19 cellular contexts compared by ENCODE assay signal in genomic region chr1:109394591-109395281, GRCh38. TPM values are rescaled to one million over a fixed set of nuclear protein-coding genes. Genes with fewer than 3 reads are reported as not detected.
DNase-seq lines count a peak whose midpoint lies in the region; ATAC-seq and TF ChIP-seq lines count a peak whose summit lies in the region.
"Had no signal": no experiment of that assay in that cellular context is flagged by ENCODE, and none has a peak within 500 bp of the region (broad histone marks: within the 10 kb centered on the region; RNA-seq: fewer than 3 reads in every experiment).

No MANE protein-coding gene starts in this region.

- peak overlapping the region; percentile 93 for H3K9ac ChIP-seq in adipocyte (ENCODE audit: low read length)

- CTCF ChIA-PET in activated CD4-positive, alpha-beta T cell treated with anti-CD3 and anti-CD28 coated beads, Interleukin-2, amount 10 ng/mL, durations not matched to agents 7 days and 5 days (lab: Charles Lee), result no interaction called here
- CTCF ChIA-PET in A673 (lab: Charles Lee), result no interaction called here

- BruUV-seq in A673 (replicated peaks; lab: Mats Ljungman, UMichigan), result no TSS peak

- peak overlapping the region; percentile 84 for H3K27ac Mint-ChIP-seq in osteocyte (ENCODE audit: unreplicated experiment)
- H3K27ac Mint-ChIP-seq in activated CD4-positive, alpha-beta T cell treated with anti-CD3 and anti-CD28 coated beads, Interleukin-2, amount 10 ng/mL, durations not matched to agents 7 days and 5 days, result no peak overlapping the region
- H3K27ac Mint-ChIP-seq: activated CD4-positive, alpha-beta T cell treated with anti-CD3 and anti-CD28 coated beads for 36 hours; activated T-cell treated with anti-CD3 and anti-CD28 coated beads, Interleukin-2, amount 50 U/mL, for 24 hours; CD4-positive, CD25-positive, alpha-beta regulatory T cell; T-helper 17 cell had no signal

- H3K27me3 ChIP-seq in adipocyte (replicated peaks; ENCODE audit: control insufficient read depth, insufficient read depth, low read length), result no peaks in the 10 kb centered on the region
- peaks cover 0 to 8% (median 0%) of the 10 kb centered on the region in 4 donors for H3K27me3 ChIP-seq in esophagus squamous epithelium
- H3K27me3 ChIP-seq in tibial nerve, result no peaks in the 10 kb centered on the region
- H3K27me3 ChIP-seq in A673 (replicated peaks; ENCODE audit: insufficient read depth, low read depth, low read length, poor library complexity), result no peaks in the 10 kb centered on the region

- H3K27me3 Mint-ChIP-seq in osteocyte (ENCODE audit: unreplicated experiment), result no peaks in the 10 kb centered on the region
- H3K27me3 Mint-ChIP-seq in activated CD4-positive, alpha-beta T cell treated with anti-CD3 and anti-CD28 coated beads, Interleukin-2, amount 10 ng/mL, durations not matched to agents 7 days and 5 days, result peaks cover 60% of the 10 kb centered on the region

- H3K9me3 ChIP-seq in adipocyte (ENCODE audit: control insufficient read depth, low read length), result no peaks in the 10 kb centered on the region
- no peaks in the 10 kb centered on the region for H3K9me3 ChIP-seq in esophagus squamous epithelium
- H3K9me3 ChIP-seq in tibial nerve, result no peaks in the 10 kb centered on the region
- H3K9me3 ChIP-seq in A673 (ENCODE audit: low read depth, low read length, poor library complexity, severe bottlenecking), result no peaks in the 10 kb centered on the region

- POLR2A ChIA-PET in activated CD4-positive, alpha-beta T cell treated with anti-CD3 and anti-CD28 coated beads, Interleukin-2, amount 10 ng/mL, durations not matched to agents 7 days and 5 days (lab: Charles Lee), result no interaction called here
- POLR2A ChIA-PET in A673 (lab: Charles Lee; ENCODE audit: low non-redundant PET), result no interaction called here

- H3K36me3 Mint-ChIP-seq in osteocyte (ENCODE audit: unreplicated experiment), result no peaks in the 10 kb centered on the region
- H3K36me3 Mint-ChIP-seq in activated CD4-positive, alpha-beta T cell treated with anti-CD3 and anti-CD28 coated beads, Interleukin-2, amount 10 ng/mL, durations not matched to agents 7 days and 5 days (ENCODE audit: low read depth), result no peaks in the 10 kb centered on the region
- H3K36me3 Mint-ChIP-seq: CD4-positive, CD25-positive, alpha-beta regulatory T cell had no signal

- H3K4me3 Mint-ChIP-seq in osteocyte (ENCODE audit: unreplicated experiment), result peak overlapping the region; percentile 29
- no peak overlapping the region for H3K4me3 Mint-ChIP-seq in activated CD4-positive, alpha-beta T cell treated with anti-CD3 and anti-CD28 coated beads, Interleukin-2, amount 10 ng/mL, durations not matched to agents 7 days and 5 days
- H3K4me3 Mint-ChIP-seq: activated CD4-positive, alpha-beta T cell treated with anti-CD3 and anti-CD28 coated beads for 36 hours; activated T-cell treated with anti-CD3 and anti-CD28 coated beads, Interleukin-2, amount 50 U/mL, for 24 hours; T-helper 17 cell had no signal

- no peak for ATAC-seq in GM18502 (IDR thresholded peaks at IDR 0.05; ENCODE audit: poor library complexity, unreplicated experiment)
- ATAC-seq: activated CD4-positive, alpha-beta T cell treated with anti-CD3 and anti-CD28 coated beads for 36 hours; T-helper 17 cell had no signal

- H3K4me3 ChIP-seq in adipocyte (ENCODE audit: low read length), result peak overlapping the region; percentile 82
- H3K4me3 ChIP-seq in esophagus squamous epithelium, result peak overlapping the region in 3 of 4 donors; percentile 15 to 82 (median 75)
- peak overlapping the region in 2 of 4 donors; percentile 0 to 81 for H3K4me3 ChIP-seq in tibial nerve
- H3K4me3 ChIP-seq in A673 (ENCODE audit: low read depth, low read length, poor library complexity, severe bottlenecking), result no peak overlapping the region

- H3K27ac ChIP-seq in esophagus squamous epithelium (peak overlapping the region; percentile 34 to 93 (median 76)), tibial nerve (peak overlapping the region; percentile 75 to 93 (median 85)), A673 (ENCODE audit: low read depth, low read length, poor library complexity, severe bottlenecking) (no peak overlapping the region)

- no peak for TF ChIP-seq POLR2A in esophagus squamous epithelium (IDR thresholded peaks at IDR 0.05)
- TF ChIP-seq POLR2A in tibial nerve (IDR thresholded peaks at IDR 0.05), result no peak

- TF ChIP-seq EP300 in tibial nerve (IDR thresholded peaks at IDR 0.05), result no peak

- H3K4me1 ChIP-seq in adipocyte (ENCODE audit: control insufficient read depth, insufficient read depth, low read length) (peaks cover 81% of the 10 kb centered on the region), esophagus squamous epithelium (peaks cover 6 to 84% (median 31%) of the 10 kb centered on the region in 3 donors), tibial nerve (peaks cover 0 to 86% (median 61%) of the 10 kb centered on the region in 4 donors), A673 (ENCODE audit: insufficient read depth, low read length, poor library complexity, severe bottlenecking) (peaks cover 35% of the 10 kb centered on the region)

- no peak for TF ChIP-seq CTCF in esophagus squamous epithelium (IDR thresholded peaks at IDR 0.05)
- TF ChIP-seq CTCF in osteocyte (IDR thresholded peaks at IDR 0.05), result no peak
- TF ChIP-seq CTCF in tibial nerve (IDR thresholded peaks at IDR 0.05), result no peak
- no peak for TF ChIP-seq CTCF in A673 (conservative IDR thresholded peaks at IDR 0.05; ENCODE audit: low read depth, low read length)

- 57 to 63% methylated on average over 5 of the region's 5 CpGs for WGBS in esophagus squamous epithelium, 2 donors
- 44 to 48% methylated on average over 5 of the region's 5 CpGs for WGBS in tibial nerve, 2 donors

- H3K4me1 Mint-ChIP-seq in osteocyte (ENCODE audit: unreplicated experiment), result peaks cover 84% of the 10 kb centered on the region
- peaks cover 19% of the 10 kb centered on the region for H3K4me1 Mint-ChIP-seq in activated CD4-positive, alpha-beta T cell treated with anti-CD3 and anti-CD28 coated beads, Interleukin-2, amount 10 ng/mL, durations not matched to agents 7 days and 5 days

- intact Hi-C loops in esophagus squamous epithelium (cut with DNase I) (no loop called here), A673 (cut with micrococcal nuclease; ENCODE audit: unreplicated experiment) (loop anchor here (5.0 kb wide), 1 partner anchor 192 kb away; no protein-coding TSS in a partner anchor)

- H3K36me3 ChIP-seq in adipocyte (ENCODE audit: control insufficient read depth, insufficient read depth, low read length, severe bottlenecking) (peaks cover 2% of the 10 kb centered on the region), esophagus squamous epithelium (no peaks in the 10 kb centered on the region), tibial nerve (no peaks in the 10 kb centered on the region), A673 (ENCODE audit: insufficient read depth, low read length, poor library complexity, severe bottlenecking) (no peaks in the 10 kb centered on the region)

- H3K9me3 Mint-ChIP-seq in osteocyte (ENCODE audit: unreplicated experiment), result no peaks in the 10 kb centered on the region
- no peaks in the 10 kb centered on the region for H3K9me3 Mint-ChIP-seq in activated CD4-positive, alpha-beta T cell treated with anti-CD3 and anti-CD28 coated beads, Interleukin-2, amount 10 ng/mL, durations not matched to agents 7 days and 5 days
- H3K9me3 Mint-ChIP-seq: activated T-cell treated with anti-CD3 and anti-CD28 coated beads, Interleukin-2, amount 50 U/mL, for 24 hours had no signal

- DNase-seq in adipocyte (ENCODE audit: low read depth), result no peak
- DNase-seq in esophagus squamous epithelium (lab: John Stamatoyannopoulos, UW), result no peak
- no peak for DNase-seq in osteocyte (ENCODE audit: extremely low spot score, unreplicated experiment)
- DNase-seq in tibial nerve (ENCODE audit: low spot score in 2 of 2), result no peak
- DNase-seq in islet precursor cell, result no peak
- DNase-seq in activated CD4-positive, alpha-beta T cell treated with anti-CD3 and anti-CD28 coated beads, Interleukin-2, amount 10 ng/mL, durations not matched to agents 7 days and 5 days, result no peak
- DNase-seq in A673 (ENCODE audit: low spot score), result no peak
- DNase-seq: activated CD4-positive, alpha-beta T cell treated with anti-CD3 and anti-CD28 coated beads for 36 hours; activated T-cell treated with anti-CD3 and anti-CD28 coated beads, Interleukin-2, amount 50 U/mL, for 24 hours; CD4-positive, CD25-positive, alpha-beta regulatory T cell; effector CD4-positive, alpha-beta T cell; GOT3; left colon; NCI-H2029; NCI-H748 treated with DMSO at 0.1 percent for 48 hours; occipital lobe; stimulated activated CD4-positive, alpha-beta T cell treated with anti-CD3 and anti-CD28 coated beads, Interleukin-1b, Interleukin-23, amount 100 ng/mL, for 48 hours; T-helper 17 cell had no signal

RNA-seq across cellular contexts. Expression of gene SORT1, which starts 3.0 kb away (rescaled TPM):
- total RNA-seq in esophagus squamous epithelium (10 to 100 TPM; 37.0 to 69.6 (median 44.7) TPM), osteocyte (71.4 and 78.5 TPM in 2 replicates), tibial nerve (100 to 1,000 TPM; 145 to 199 (median 189) TPM), A673 (2021) (52.4 and 56.5 TPM in 2 replicates)
- total RNA-seq in activated CD4-positive, alpha-beta T cell treated with anti-CD3 and anti-CD28 coated beads, Interleukin-2, amount 10 ng/mL, durations not matched to agents 7 days and 5 days, result 1 to 10 TPM; 1.5 to 1.9 TPM

RNA-seq across cellular contexts. Expression of gene PSMA5, which starts 31.5 kb away (rescaled TPM):
- 10 to 100 TPM; 31.5 to 57.7 (median 46.8) TPM for total RNA-seq in esophagus squamous epithelium
- total RNA-seq in osteocyte, result 101 and 108 TPM in 2 replicates
- 10 to 100 TPM; 20.5 to 28.8 (median 24.9) TPM for total RNA-seq in tibial nerve
- 100 to 1,000 TPM; 157 to 174 TPM for total RNA-seq in activated CD4-positive, alpha-beta T cell treated with anti-CD3 and anti-CD28 coated beads, Interleukin-2, amount 10 ng/mL, durations not matched to agents 7 days and 5 days
- total RNA-seq in A673 (2021), result 189 and 201 TPM in 2 replicates

Comparison
In these comparisons a context has a peak if more than half of its experiments do, and no peak if none do; other contexts are left out.
1. RNA of gene SORT1, which starts 3.0 kb away (total RNA-seq): 145 to 199 TPM in tibial nerve, 71.4 to 78.5 TPM in osteocyte, 52.4 to 56.5 TPM in A673 and 37.0 to 69.6 TPM in esophagus squamous epithelium; 1.5 to 1.9 TPM in activated CD4-positive, alpha-beta T cell treated with anti-CD3 and anti-CD28 coated beads, Interleukin-2, amount 10 ng/mL, durations not matched to agents 7 days and 5 days; every median in the first group is over 10 times any median in the second.